In the genomic region with DNA sequence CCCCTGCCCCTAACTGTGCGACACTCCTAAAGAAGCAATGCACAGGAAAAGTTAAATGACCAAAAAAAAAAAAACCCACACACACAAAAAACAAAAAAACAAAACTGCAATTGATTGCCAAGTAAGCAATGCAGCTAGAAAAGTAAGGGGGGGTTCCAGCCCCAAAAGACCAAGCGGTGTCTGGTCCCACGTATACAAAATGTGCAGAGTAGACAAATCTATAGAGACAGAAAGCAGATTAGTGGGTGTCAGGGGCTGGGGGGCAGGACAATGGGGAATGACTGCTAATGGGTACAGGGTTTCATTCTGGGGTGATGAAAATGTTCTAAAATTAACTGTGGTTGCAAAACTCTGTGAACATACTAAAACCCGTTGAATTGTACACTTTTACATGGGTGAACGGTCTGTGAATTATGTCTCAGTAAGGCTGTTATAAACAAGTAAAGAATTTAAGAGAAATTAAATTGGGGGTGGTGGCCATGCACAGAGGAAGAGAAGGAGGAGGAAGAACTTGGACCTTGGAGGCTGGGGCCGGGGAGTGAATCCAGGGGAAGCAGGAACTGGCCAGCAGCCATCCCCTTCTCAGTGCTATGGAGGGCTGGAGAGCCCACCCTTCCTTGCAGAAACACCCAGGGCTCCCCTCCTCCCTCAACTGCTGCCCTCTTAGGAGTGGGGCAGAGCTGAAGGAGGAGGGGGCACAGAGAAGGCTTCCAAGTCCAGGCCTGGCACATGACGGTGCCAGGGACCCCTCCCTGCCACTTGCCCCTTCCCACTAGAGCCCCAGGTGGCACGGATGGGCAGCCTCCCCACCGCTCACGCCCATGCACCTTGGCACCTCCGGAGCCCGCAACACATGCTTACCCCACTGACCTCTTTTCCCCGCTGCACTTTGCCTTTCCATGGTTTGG, we compare ENCODE assay signal across 8 cellular contexts. TPM values are rescaled to one million over a fixed set of nuclear protein-coding genes. Genes with fewer than 3 reads are reported as not detected.
DNase-seq lines count a peak whose midpoint lies in the region; ATAC-seq, FAIRE-seq and TF ChIP-seq lines count a peak whose summit lies in the region.

No MANE protein-coding gene starts in this region.

- no peak overlapping the region for H3K9ac ChIP-seq in smooth muscle cell (ENCODE audit: low read depth)

- no peak overlapping the region for H2AFZ ChIP-seq in smooth muscle cell (ENCODE audit: low read depth)

- no peaks in the 10 kb centered on the region for H3K9me3 Mint-ChIP-seq in WTC11

- H3K9me3 ChIP-seq in right atrium auricular region, result no peaks in the 10 kb centered on the region
- no peaks in the 10 kb centered on the region for H3K9me3 ChIP-seq in smooth muscle cell (replicated peaks; ENCODE audit: low read depth)
- H3K9me3 ChIP-seq in mucosa of descending colon, result no peaks in the 10 kb centered on the region

- ATAC-seq in WTC11 (no peak), mucosa of descending colon (no peak), GM21576 (IDR thresholded peaks at IDR 0.05; ENCODE audit: unreplicated experiment) (no peak)

- peak; percentile 82 for FAIRE-seq in GM19239 (lab: Jason Lieb, UNC)

- H4K20me1 ChIP-seq in smooth muscle cell (ENCODE audit: low read depth), result peaks cover 9% of the 10 kb centered on the region

- H3K27ac ChIP-seq in right atrium auricular region (peak overlapping the region; percentile 88 to 91), smooth muscle cell (ENCODE audit: low read depth) (no peak overlapping the region)

- H3K27ac Mint-ChIP-seq in WTC11, result peak overlapping the region; percentile 15; the same call in 1 of the 2 replicates

- H3K27me3 ChIP-seq in right atrium auricular region (no peaks in the 10 kb centered on the region), smooth muscle cell (ENCODE audit: low read depth) (peaks cover 10% of the 10 kb centered on the region)

- CTCF ChIA-PET in WTC11 (lab: Charles Lee), result interaction anchor here (0.5 to 2.6 kb wide), 6 partner anchors 17 to 259 kb away, joined by 3 to 10 read pairs (median 6); a partner anchor contains a TSS

- H3K27me3 Mint-ChIP-seq in WTC11 (ENCODE audit: low read depth), result peaks cover 9% of the 10 kb centered on the region

- H3K4me3 Mint-ChIP-seq in WTC11, result peak overlapping the region; percentile 65

- no peak overlapping the region for H3K4me2 ChIP-seq in smooth muscle cell

- H3K79me2 ChIP-seq in smooth muscle cell (ENCODE audit: low read depth), result no peaks in the 10 kb centered on the region

- peaks cover 39% of the 10 kb centered on the region for H3K36me3 Mint-ChIP-seq in WTC11

- intact Hi-C loops in mucosa of descending colon (cut with DNase I, micrococcal nuclease), result no loop called here

- no peaks in the 10 kb centered on the region for H3F3A ChIP-seq in smooth muscle cell (ENCODE audit: low read depth)

- H3K36me3 ChIP-seq in right atrium auricular region (no peaks in the 10 kb centered on the region), smooth muscle cell (ENCODE audit: low read depth) (no peaks in the 10 kb centered on the region), mucosa of descending colon (ENCODE audit: low read depth) (no peaks in the 10 kb centered on the region)

- WGBS in smooth muscle cell (ENCODE audit: low lambda C conversion rate), result 82% methylated on average over 13 of the region's 13 CpGs

- H3K4me1 ChIP-seq in right atrium auricular region (peaks cover 0 to 51% of the 10 kb centered on the region in 2 donors), smooth muscle cell (ENCODE audit: low read depth) (peaks cover 19% of the 10 kb centered on the region), mucosa of descending colon (ENCODE audit: low read depth) (peaks cover 22% of the 10 kb centered on the region)

- H3K4me3 ChIP-seq in right atrium auricular region (peak overlapping the region; percentile 60 to 67), smooth muscle cell (peak overlapping the region; percentile 50), mucosa of descending colon (no peak overlapping the region)

- POLR2A ChIA-PET in WTC11 (lab: Charles Lee), result interaction anchor here (0.8 to 1.4 kb wide), 2 partner anchors 43 to 92 kb away, joined by 3 read pairs; no protein-coding TSS in a partner anchor

- no peak for TF ChIP-seq CTCF in WTC11 (IDR thresholded peaks at IDR 0.05)
- TF ChIP-seq CTCF in right atrium auricular region (IDR thresholded peaks at IDR 0.05), result no peak
- no peak for TF ChIP-seq CTCF in smooth muscle cell (IDR thresholded peaks at IDR 0.05; ENCODE audit: borderline replicate concordance, insufficient read depth, poor library complexity, severe bottlenecking)
- no peak for TF ChIP-seq CTCF in mucosa of descending colon (IDR thresholded peaks at IDR 0.05)

- H3K4me1 Mint-ChIP-seq in WTC11, result peaks cover 74% of the 10 kb centered on the region

- DNase-seq in GM19239 (ENCODE audit: insufficient read length, low spot score) (no peak), WTC11 (ENCODE audit: low spot score) (no peak), right atrium auricular region (ENCODE audit: low spot score) (no peak), smooth muscle cell (lab: John Stamatoyannopoulos, UW; ENCODE audit: unreplicated experiment) (no peak), mucosa of descending colon (no peak), medulla oblongata (ENCODE audit: extremely low spot score) (no peak), HPDE6-E6E7 (ENCODE audit: extremely low spot score) (no peak)

TF ChIP-seq in WTC11, 78 proteins besides CTCF, POLR2A, EP300 and RAD21:
- TF ChIP-seq FOXK1 (CRISPR knock-in tag; IDR thresholded peaks at IDR 0.05) (no peak), SOX15 (CRISPR knock-in tag; IDR thresholded peaks at IDR 0.05) (no peak), ZNF232 (CRISPR knock-in tag; IDR thresholded peaks at IDR 0.05) (no peak), OVOL2 (CRISPR knock-in tag; IDR thresholded peaks at IDR 0.05; ENCODE audit: borderline replicate concordance) (no peak), ZNF416 (CRISPR knock-in tag; IDR thresholded peaks at IDR 0.05) (no peak), ESRRA (CRISPR knock-in tag; IDR thresholded peaks at IDR 0.05; ENCODE audit: borderline replicate concordance) (no peak), ZBTB21 (CRISPR knock-in tag; IDR thresholded peaks at IDR 0.05; ENCODE audit: borderline replicate concordance) (no peak), EMX1 (CRISPR knock-in tag; IDR thresholded peaks at IDR 0.05) (no peak), TCF7 (CRISPR knock-in tag; IDR thresholded peaks at IDR 0.05; ENCODE audit: low read depth) (no peak), NR3C1 (CRISPR knock-in tag; conservative IDR thresholded peaks at IDR 0.05; ENCODE audit: low read depth) (no peak), TEAD4 (CRISPR knock-in tag; IDR thresholded peaks at IDR 0.05) (no peak), FOXJ3 (CRISPR knock-in tag; IDR thresholded peaks at IDR 0.05; ENCODE audit: borderline replicate concordance) (no peak), ELF4 (CRISPR knock-in tag; IDR thresholded peaks at IDR 0.05; ENCODE audit: low read depth) (no peak), NFE2L1 (CRISPR knock-in tag; IDR thresholded peaks at IDR 0.05) (no peak; the same call in 1 of the 2 replicates)
- TF ChIP-seq, protein P1, sequence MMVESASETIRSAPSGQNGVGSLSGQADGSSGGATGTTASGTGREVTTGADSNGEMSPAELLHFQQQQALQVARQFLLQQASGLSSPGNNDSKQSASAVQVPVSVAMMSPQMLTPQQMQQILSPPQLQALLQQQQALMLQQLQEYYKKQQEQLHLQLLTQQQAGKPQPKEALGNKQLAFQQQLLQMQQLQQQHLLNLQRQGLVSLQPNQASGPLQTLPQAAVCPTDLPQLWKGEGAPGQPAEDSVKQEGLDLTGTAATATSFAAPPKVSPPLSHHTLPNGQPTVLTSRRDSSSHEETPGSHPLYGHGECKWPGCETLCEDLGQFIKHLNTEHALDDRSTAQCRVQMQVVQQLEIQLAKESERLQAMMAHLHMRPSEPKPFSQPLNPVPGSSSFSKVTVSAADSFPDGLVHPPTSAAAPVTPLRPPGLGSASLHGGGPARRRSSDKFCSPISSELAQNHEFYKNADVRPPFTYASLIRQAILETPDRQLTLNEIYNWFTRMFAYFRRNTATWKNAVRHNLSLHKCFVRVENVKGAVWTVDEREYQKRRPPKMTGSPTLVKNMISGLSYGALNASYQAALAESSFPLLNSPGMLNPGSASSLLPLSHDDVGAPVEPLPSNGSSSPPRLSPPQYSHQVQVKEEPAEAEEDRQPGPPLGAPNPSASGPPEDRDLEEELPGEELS (CRISPR knock-in tag; IDR thresholded peaks at IDR 0.05), result no peak
- TF ChIP-seq, protein P2, sequence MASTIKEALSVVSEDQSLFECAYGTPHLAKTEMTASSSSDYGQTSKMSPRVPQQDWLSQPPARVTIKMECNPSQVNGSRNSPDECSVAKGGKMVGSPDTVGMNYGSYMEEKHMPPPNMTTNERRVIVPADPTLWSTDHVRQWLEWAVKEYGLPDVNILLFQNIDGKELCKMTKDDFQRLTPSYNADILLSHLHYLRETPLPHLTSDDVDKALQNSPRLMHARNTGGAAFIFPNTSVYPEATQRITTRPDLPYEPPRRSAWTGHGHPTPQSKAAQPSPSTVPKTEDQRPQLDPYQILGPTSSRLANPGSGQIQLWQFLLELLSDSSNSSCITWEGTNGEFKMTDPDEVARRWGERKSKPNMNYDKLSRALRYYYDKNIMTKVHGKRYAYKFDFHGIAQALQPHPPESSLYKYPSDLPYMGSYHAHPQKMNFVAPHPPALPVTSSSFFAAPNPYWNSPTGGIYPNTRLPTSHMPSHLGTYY (CRISPR knock-in tag; IDR thresholded peaks at IDR 0.05), result no peak
- TF ChIP-seq, protein P3, sequence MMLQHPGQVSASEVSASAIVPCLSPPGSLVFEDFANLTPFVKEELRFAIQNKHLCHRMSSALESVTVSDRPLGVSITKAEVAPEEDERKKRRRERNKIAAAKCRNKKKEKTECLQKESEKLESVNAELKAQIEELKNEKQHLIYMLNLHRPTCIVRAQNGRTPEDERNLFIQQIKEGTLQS (CRISPR knock-in tag; conservative IDR thresholded peaks at IDR 0.05), result no peak

RNA-seq across cellular contexts. Expression of a gene that starts 45.4 kb away (rescaled TPM):
- total RNA-seq in WTC11 (2021) (147 to 155 TPM (median 152 TPM) in 3 replicates), right atrium auricular region (10 to 100 TPM in 1 of 2 donors, 1 to 10 TPM in 1; 9.5 to 10.8 TPM), smooth muscle cell (19.9 and 34.9 TPM in 2 replicates), mucosa of descending colon (10 to 100 TPM; 17.9 to 24.5 (median 18.3) TPM)
- polyA plus RNA-seq in smooth muscle cell, result 16.3 and 22.6 TPM in 2 replicates
